8 cellular contexts compared by ENCODE assay signal in the genomic region with DNA sequence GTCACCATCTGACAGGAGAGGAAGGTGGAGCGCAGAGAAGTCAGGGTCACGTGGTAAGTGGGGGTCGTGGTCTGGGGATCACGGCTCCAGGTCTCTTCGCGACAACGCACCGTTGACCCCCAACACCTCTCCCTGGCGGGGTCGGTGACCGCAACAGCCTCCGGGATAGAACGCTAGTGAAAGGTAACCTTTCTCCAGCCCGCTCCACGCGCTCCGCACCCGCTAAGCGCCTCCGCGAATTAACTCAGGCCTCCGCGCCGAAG. TPM values are rescaled to one million over a fixed set of nuclear protein-coding genes. Genes with fewer than 3 reads are reported as not detected.
DNase-seq lines count a peak whose midpoint lies in the region; ATAC-seq and TF ChIP-seq lines count a peak whose summit lies in the region.

No MANE protein-coding gene starts in this region.

- intact Hi-C loops in spleen (cut with DNase I; ENCODE audit: low total_unique reads): no loop called here

- no peak for TF ChIP-seq POLR2A in spleen (IDR thresholded peaks at IDR 0.05)

- H3K27me3 ChIP-seq in BE2C (no peaks in the 10 kb centered on the region), hepatocyte (no peaks in the 10 kb centered on the region), spleen (replicated peaks in 1 of 7) (peaks cover 0 to 16% (median 0%) of the 10 kb centered on the region in 7 donors)

- H3K9me3 ChIP-seq in BE2C (no peaks in the 10 kb centered on the region), hepatocyte (ENCODE audit: low read depth) (no peaks in the 10 kb centered on the region), spleen (no peaks in the 10 kb centered on the region)

- H2AFZ ChIP-seq in hepatocyte: peak overlapping the region; percentile 84

- H3K4me3 ChIP-seq in BE2C (ENCODE audit: low read depth, low read length) (peak overlapping the region; percentile 65), hepatocyte (peak overlapping the region; percentile 92), spleen (peak overlapping the region; percentile 77 to 98 (median 86))

- H3K36me3 ChIP-seq in BE2C: no peaks in the 10 kb centered on the region
- H3K36me3 ChIP-seq in hepatocyte (replicated peaks; ENCODE audit: insufficient read depth, low read depth): no peaks in the 10 kb centered on the region
- H3K36me3 ChIP-seq in spleen: no peaks in the 10 kb centered on the region

- H3K4me1 ChIP-seq in BE2C (peaks cover 9% of the 10 kb centered on the region; the same call in 1 of the 2 replicates), hepatocyte (ENCODE audit: insufficient read depth) (peaks cover 23% of the 10 kb centered on the region), spleen (peaks cover 11 to 71% (median 38%) of the 10 kb centered on the region in 6 donors)

- WGBS in hepatocyte (ENCODE audit: low lambda C conversion rate, missing lambda C conversion rate): 24% methylated on average over 24 of the region's 24 CpGs
- WGBS in spleen, 5 donors: 1 to 29% (median 7%) methylated on average over 3 to 24 of the region's 24 CpGs

- H3K27ac ChIP-seq in VCaP: peak overlapping the region; percentile 94
- peak overlapping the region; percentile 90 for H3K27ac ChIP-seq in hepatocyte
- peak overlapping the region in 7 of 8 donors; percentile 74 to 88 (median 80) for H3K27ac ChIP-seq in spleen

- H3K9me2 ChIP-seq in hepatocyte (replicated peaks; ENCODE audit: insufficient read depth): no peaks in the 10 kb centered on the region

- peak overlapping the region; percentile 88 for H3K4me2 ChIP-seq in hepatocyte

- no peak for DNase-seq in BE2C
- DNase-seq in hepatocyte (ENCODE audit: low spot score): no peak
- DNase-seq in spleen: no peak
- no peak for DNase-seq in HUDEP-2 (lab: John Stamatoyannopoulos, UW; ENCODE audit: unreplicated experiment in 76 of 76)

- ATAC-seq in GM21529 (IDR thresholded peaks at IDR 0.05; ENCODE audit: unreplicated experiment): peak; percentile 20
- ATAC-seq in HG03571 (IDR thresholded peaks at IDR 0.05; ENCODE audit: unreplicated experiment): no peak
- ATAC-seq in GM19351 (IDR thresholded peaks at IDR 0.05; ENCODE audit: unreplicated experiment): no peak

- TF ChIP-seq CTCF in BE2C (IDR thresholded peaks at IDR 0.05; ENCODE audit: low read depth, low read length) (no peak), VCaP (conservative IDR thresholded peaks at IDR 0.05) (no peak), hepatocyte (IDR thresholded peaks at IDR 0.05; ENCODE audit: poor library complexity) (no peak), spleen (IDR thresholded peaks at IDR 0.05 in 8 of 11, conservative IDR thresholded peaks at IDR 0.05 in 3 of 11) (no peak)

- peaks cover 29% of the 10 kb centered on the region for H3K79me2 ChIP-seq in hepatocyte

- no peaks in the 10 kb centered on the region for H4K20me1 ChIP-seq in hepatocyte (ENCODE audit: insufficient read depth, poor library complexity, severe bottlenecking)

RNA-seq across cellular contexts. Expression of a gene that starts 0.6 kb away (rescaled TPM):
- 9.9 TPM for polyA plus RNA-seq in BE2C (2012; ENCODE audit: insufficient read depth, insufficient read length, low read depth)
- total RNA-seq in hepatocyte: 15.4 and 15.6 TPM in 2 replicates
- 16.5 and 21.4 TPM in 2 replicates for polyA plus RNA-seq in hepatocyte
- 10 to 100 TPM in 5 of 7 donors, 1 to 10 TPM in 2; 6.7 to 34.0 (median 11.9) TPM for total RNA-seq in spleen
- 1 to 10 TPM; 2.4 to 2.8 (median 2.6) TPM for polyA plus RNA-seq in spleen
